Comparison of ENCODE assay signal across 10 cellular contexts in genomic region chr15:57031605-57032004, GRCh38.
DNase-seq lines count a peak whose midpoint lies in the region; ATAC-seq and TF ChIP-seq lines count a peak whose summit lies in the region.
"Had no signal": no experiment of that assay in that cellular context is flagged by ENCODE, and none has a peak within 500 bp of the region (broad histone marks: within the 10 kb centered on the region; RNA-seq: fewer than 3 reads in every experiment).

No MANE protein-coding gene starts in this region.

- no peaks in the 10 kb centered on the region for H3K27me3 Mint-ChIP-seq in glutamatergic neuron (ENCODE audit: unreplicated experiment)
- H3K27me3 Mint-ChIP-seq: stimulated activated naive CD8-positive, alpha-beta T cell treated with anti-CD3 and anti-CD28 coated beads, Interleukin-15, Interleukin-2, amounts not matched to agents 100 ng/mL and 50 ng/mL, for 24 hours had no signal

- ATAC-seq in GM18873 (IDR thresholded peaks at IDR 0.05; ENCODE audit: low FRiP score, unreplicated experiment) (no peak), HG03139 (IDR thresholded peaks at IDR 0.05; ENCODE audit: unreplicated experiment) (no peak)

- H3K27ac Mint-ChIP-seq in glutamatergic neuron (ENCODE audit: unreplicated experiment), result peak overlapping the region; percentile 9
- H3K27ac Mint-ChIP-seq: stimulated activated naive CD8-positive, alpha-beta T cell treated with anti-CD3 and anti-CD28 coated beads, Interleukin-15, Interleukin-2, amounts not matched to agents 100 ng/mL and 50 ng/mL, for 24 hours had no signal

- peaks cover 19% of the 10 kb centered on the region for H3K4me1 Mint-ChIP-seq in glutamatergic neuron (ENCODE audit: low read depth, unreplicated experiment)

- peaks cover 5% of the 10 kb centered on the region for H3K36me3 Mint-ChIP-seq in glutamatergic neuron (ENCODE audit: unreplicated experiment)

- peaks cover 5% of the 10 kb centered on the region for H3K9me3 Mint-ChIP-seq in glutamatergic neuron (ENCODE audit: unreplicated experiment)
- H3K9me3 Mint-ChIP-seq: stimulated activated naive CD8-positive, alpha-beta T cell treated with anti-CD3 and anti-CD28 coated beads, Interleukin-15, Interleukin-2, amounts not matched to agents 100 ng/mL and 50 ng/mL, for 24 hours had no signal

- TF ChIP-seq CTCF in GM20000 (IDR thresholded peaks at IDR 0.05; ENCODE audit: extremely low read depth, missing control alignments) (no peak), glutamatergic neuron (IDR thresholded peaks at IDR 0.05; ENCODE audit: partially characterized antibody, unreplicated experiment) (no peak)

- DNase-seq in GM20000 (ENCODE audit: low spot score), result peak; percentile 14
- DNase-seq in SK-MEL-5 (ENCODE audit: low read depth, low spot score), result peak; percentile 58
- DNase-seq in glutamatergic neuron, result no peak
- peak; percentile 85 for DNase-seq in putamen (ENCODE audit: low spot score)
- no peak for DNase-seq in middle frontal gyrus (ENCODE audit: extremely low spot score, low spot score)
- no peak for DNase-seq in stimulated activated CD4-positive, alpha-beta T cell treated with anti-CD3 and anti-CD28 coated beads, Interleukin-2, amount 100 ng/mL, for 24 hours
- DNase-seq: activated gamma-delta T cell had no signal

- in situ Hi-C loops in SK-MEL-5 (cut with HindIII; ENCODE audit: low pct_unique_long_range_greater_than_20kb, low sequenced_read_pairs), result no loop called here

- no peak overlapping the region for H3K4me3 Mint-ChIP-seq in glutamatergic neuron (ENCODE audit: unreplicated experiment)
- H3K4me3 Mint-ChIP-seq: stimulated activated naive CD8-positive, alpha-beta T cell treated with anti-CD3 and anti-CD28 coated beads, Interleukin-15, Interleukin-2, amounts not matched to agents 100 ng/mL and 50 ng/mL, for 24 hours had no signal

Comparison
In these comparisons a context has a peak if more than half of its experiments do, and no peak if none do; other contexts are left out.
1. DNase-seq: peak in GM20000 (single experiment), SK-MEL-5 (single experiment) and putamen (single experiment); none in glutamatergic neuron (single experiment), middle frontal gyrus (single experiment) and stimulated activated CD4-positive, alpha-beta T cell treated with anti-CD3 and anti-CD28 coated beads, Interleukin-2, amount 100 ng/mL, for 24 hours (0 of 2).